8 cellular contexts compared by ENCODE assay signal in genomic region chr19:35642798-35643254, GRCh38. TPM values are rescaled to one million over a fixed set of nuclear protein-coding genes. Genes with fewer than 3 reads are reported as not detected.
A peak's percentile ranks its signal among the peaks of the same experiment; 100 is the strongest.
DNase-seq lines count a peak whose midpoint lies in the region; ATAC-seq and TF ChIP-seq lines count a peak whose summit lies in the region.

No MANE protein-coding gene starts in this region.

- no peaks in the 10 kb centered on the region for H3K9me3 Mint-ChIP-seq in stimulated activated naive CD8-positive, alpha-beta T cell treated with anti-CD3 and anti-CD28 coated beads, Interleukin-15, Interleukin-2, amounts not matched to agents 100 ng/mL and 50 ng/mL, for 24 hours

- no peaks in the 10 kb centered on the region for H3K27me3 Mint-ChIP-seq in stimulated activated naive CD8-positive, alpha-beta T cell treated with anti-CD3 and anti-CD28 coated beads, Interleukin-15, Interleukin-2, amounts not matched to agents 100 ng/mL and 50 ng/mL, for 24 hours

- TF ChIP-seq CTCF in cardiac fibroblast (IDR thresholded peaks at IDR 0.05; ENCODE audit: low read depth, low read length) (no peak), mucosa of descending colon (IDR thresholded peaks at IDR 0.05) (no peak)

- no peak for DNase-seq in stimulated activated naive CD8-positive, alpha-beta T cell treated with anti-CD3 and anti-CD28 coated beads, Interleukin-15, Interleukin-2, amounts not matched to agents 100 U/mL and 50 U/mL, for 24 hours
- DNase-seq in cardiac fibroblast (ENCODE audit: low read depth in 2 of 2), result no peak
- peak in 2 of 3 donors; percentile 39 to 67 for DNase-seq in mucosa of descending colon
- no peak for DNase-seq in caudate nucleus (lab: John Stamatoyannopoulos, UW)
- DNase-seq in NCI-H187 (lab: John Stamatoyannopoulos, UW), result no peak
- no peak for DNase-seq in activated CD4-positive, alpha-beta T cell treated with anti-CD3 and anti-CD28 coated beads, Interleukin-2, amount 50 U/mL, for 4 hours

- H3K27ac Mint-ChIP-seq in stimulated activated naive CD8-positive, alpha-beta T cell treated with anti-CD3 and anti-CD28 coated beads, Interleukin-15, Interleukin-2, amounts not matched to agents 100 ng/mL and 50 ng/mL, for 24 hours, result no peak overlapping the region

- peak overlapping the region; percentile 86 for H3K4me3 Mint-ChIP-seq in stimulated activated naive CD8-positive, alpha-beta T cell treated with anti-CD3 and anti-CD28 coated beads, Interleukin-15, Interleukin-2, amounts not matched to agents 100 ng/mL and 50 ng/mL, for 24 hours

- intact Hi-C loops in mucosa of descending colon (cut with DNase I, micrococcal nuclease), result no loop called here

- no peak for ATAC-seq in stimulated activated naive CD8-positive, alpha-beta T cell treated with anti-CD3 and anti-CD28 coated beads, Interleukin-15, Interleukin-2, amounts not matched to agents 100 U/mL and 50 U/mL, for 24 hours
- ATAC-seq in mucosa of descending colon (no peak), HG03342 (IDR thresholded peaks at IDR 0.05; ENCODE audit: unreplicated experiment) (no peak)

- H3K36me3 ChIP-seq in mucosa of descending colon (ENCODE audit: low read depth), result no peaks in the 10 kb centered on the region

- no peak overlapping the region for H3K27ac ChIP-seq in caudate nucleus (ENCODE audit: low read depth, low read length)

- peaks cover 38% of the 10 kb centered on the region for H3K4me1 Mint-ChIP-seq in stimulated activated naive CD8-positive, alpha-beta T cell treated with anti-CD3 and anti-CD28 coated beads, Interleukin-15, Interleukin-2, amounts not matched to agents 100 ng/mL and 50 ng/mL, for 24 hours (ENCODE audit: low read depth)

- peaks cover 17% of the 10 kb centered on the region for H3K4me1 ChIP-seq in mucosa of descending colon (ENCODE audit: low read depth)

- no peaks in the 10 kb centered on the region for H3K9me3 ChIP-seq in mucosa of descending colon

- H3K4me3 ChIP-seq in cardiac fibroblast (replicated peaks in 1 of 2; ENCODE audit: low read depth in 2 of 2, low read length in 2 of 2) (peak overlapping the region; percentile 56 to 59), mucosa of descending colon (peak overlapping the region; percentile 30)

- no peaks in the 10 kb centered on the region for H3K36me3 Mint-ChIP-seq in stimulated activated naive CD8-positive, alpha-beta T cell treated with anti-CD3 and anti-CD28 coated beads, Interleukin-15, Interleukin-2, amounts not matched to agents 100 ng/mL and 50 ng/mL, for 24 hours (ENCODE audit: low read depth)

RNA-seq across cellular contexts. Expression of gene ETV2, which starts 1.3 kb away (rescaled TPM):
- total RNA-seq in mucosa of descending colon, result 1 to 10 TPM in 2 of 3 donors, under 1 TPM in 1; 0.76 to 2.0 (median 1.1) TPM

RNA-seq across cellular contexts. Expression of gene COX6B1, which starts 5.3 kb away (rescaled TPM):
- 100 to 1,000 TPM; 460 to 939 (median 669) TPM for total RNA-seq in mucosa of descending colon

RNA-seq across cellular contexts. Expression of gene RBM42, which starts 14.0 kb away (rescaled TPM):
- total RNA-seq in mucosa of descending colon, result 10 to 100 TPM; 67.4 to 73.3 (median 67.6) TPM

RNA-seq across cellular contexts. Expression of gene UPK1A, which starts 23.5 kb away (rescaled TPM):
- not detected for total RNA-seq in mucosa of descending colon

RNA-seq across cellular contexts. Expression of gene HAUS5, which starts 30.3 kb away (rescaled TPM):
- 10 to 100 TPM in 1 of 3 donors, 1 to 10 TPM in 2; 6.4 to 13.2 (median 9.0) TPM for total RNA-seq in mucosa of descending colon

Comparison
In these comparisons a context has a peak if more than half of its experiments do, and no peak if none do; other contexts are left out.
1. DNase-seq: peak in mucosa of descending colon (2 of 3); none in stimulated activated naive CD8-positive, alpha-beta T cell treated with anti-CD3 and anti-CD28 coated beads, Interleukin-15, Interleukin-2, amounts not matched to agents 100 U/mL and 50 U/mL, for 24 hours (single experiment), cardiac fibroblast (0 of 2), caudate nucleus (0 of 61), NCI-H187 (0 of 2) and activated CD4-positive, alpha-beta T cell treated with anti-CD3 and anti-CD28 coated beads, Interleukin-2, amount 50 U/mL, for 4 hours (0 of 2).